Comparison of ENCODE assay signal across 23 cellular contexts in the genomic region with DNA sequence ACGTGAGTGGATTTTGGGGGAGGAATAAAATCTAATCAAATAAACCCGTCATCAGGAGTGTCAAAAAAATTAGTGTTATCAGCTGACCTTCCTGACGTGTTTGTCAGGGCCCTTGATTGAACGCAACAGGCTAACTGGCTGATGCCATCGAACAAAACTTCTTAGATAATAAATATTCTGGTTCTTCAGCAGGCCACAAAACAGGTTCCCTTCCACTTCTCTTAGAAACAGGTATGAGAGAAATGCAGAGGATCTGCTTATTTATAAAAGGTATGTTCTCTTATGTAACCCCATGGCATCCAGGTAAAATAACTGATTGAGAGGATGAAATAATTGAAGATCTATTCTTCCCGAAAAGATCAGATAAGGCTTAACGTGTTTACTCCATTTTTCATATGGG.
"Had no signal": no experiment of that assay in that cellular context is flagged by ENCODE, and none has a peak within 500 bp of the region (broad histone marks: within the 10 kb centered on the region; RNA-seq: fewer than 3 reads in every experiment).

No MANE protein-coding gene starts in this region.

- H3K9me3 ChIP-seq: colonic mucosa, esophagus muscularis mucosa, esophagus squamous epithelium, gastrocnemius medialis, gastroesophageal sphincter, heart left ventricle had no signal

- ATAC-seq: effector memory CD8-positive, alpha-beta T cell; esophagus mucosa; foreskin keratinocyte; gastrocnemius medialis; gastroesophageal sphincter had no signal

- DNase-seq: colonic mucosa; cortex of kidney; dermis blood vessel endothelial cell; dorsolateral prefrontal cortex; effector CD4-positive, alpha-beta T cell; effector CD8-positive, alpha-beta T cell; effector memory CD4-positive, alpha-beta T cell; effector memory CD8-positive, alpha-beta T cell; endodermal cell; erythroblast; esophagus squamous epithelium; foreskin fibroblast; foreskin keratinocyte; foreskin melanocyte; gastrocnemius medialis; glutamatergic neuron; head of caudate nucleus had no signal

- H3K27ac ChIP-seq: colonic mucosa, coronary artery, dorsolateral prefrontal cortex, epithelial cell of prostate, esophagus muscularis mucosa, esophagus squamous epithelium, foreskin keratinocyte, gastrocnemius medialis, gastroesophageal sphincter had no signal

- H3K4me3 ChIP-seq: colonic mucosa, coronary artery, dorsolateral prefrontal cortex, esophagus muscularis mucosa, esophagus squamous epithelium, gastrocnemius medialis, gastroesophageal sphincter, heart left ventricle had no signal

- H3K27me3 ChIP-seq: colonic mucosa, dorsolateral prefrontal cortex, esophagus muscularis mucosa, esophagus squamous epithelium, gastrocnemius medialis, gastroesophageal sphincter, heart left ventricle had no signal

- H3K4me1 ChIP-seq: esophagus squamous epithelium, foreskin keratinocyte had no signal

- H3K36me3 ChIP-seq: colonic mucosa, esophagus muscularis mucosa, esophagus squamous epithelium, gastrocnemius medialis, gastroesophageal sphincter, heart left ventricle had no signal
